In the genomic region with DNA sequence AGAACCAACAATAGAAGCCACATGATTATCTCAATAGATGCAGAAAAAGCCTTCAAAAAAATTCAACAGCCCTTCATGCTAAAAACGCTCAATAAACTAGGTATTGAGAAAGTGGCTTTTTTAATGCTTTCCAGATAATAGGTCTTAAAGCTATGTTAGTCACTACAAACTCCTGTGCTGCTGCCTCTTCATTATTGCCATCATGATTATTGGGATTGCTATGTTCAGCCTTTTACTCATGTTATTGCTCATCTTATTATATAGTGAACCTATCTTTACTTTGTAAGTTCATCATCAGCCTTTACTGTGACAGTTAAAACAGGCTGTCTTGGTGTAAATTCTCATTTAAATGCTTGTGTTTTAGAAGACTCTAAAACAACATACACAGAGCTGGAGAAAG, we compare ENCODE assay signal across 18 cellular contexts.
"Had no signal": no experiment of that assay in that cellular context is flagged by ENCODE, and none has a peak within 500 bp of the region (broad histone marks: within the 10 kb centered on the region; RNA-seq: fewer than 3 reads in every experiment).

No MANE protein-coding gene starts in this region.

- H3K4me3 ChIP-seq: dorsolateral prefrontal cortex, hepatocyte, neural progenitor cell, pancreas, smooth muscle cell had no signal

- DNase-seq: cortex of kidney; dorsolateral prefrontal cortex; effector CD8-positive, alpha-beta T cell; foreskin melanocyte; head of caudate nucleus; kidney glomerular epithelial cell; mammary epithelial cell; occipital lobe; pancreas; right cardiac atrium; stimulated activated CD4-positive, alpha-beta T cell treated with anti-CD3 and anti-CD28 coated beads, Interleukin-2, amount 100 ng/mL, for 48 hours; stimulated activated naive CD4-positive, alpha-beta T cell treated with Interleukin-2 at 50 U/mL for 16 hours; trophoblast cell had no signal

- H3K4me1 ChIP-seq: neural progenitor cell, pancreas had no signal

- H2AFZ ChIP-seq: hepatocyte, neural progenitor cell had no signal

- H3K27me3 ChIP-seq: dorsolateral prefrontal cortex, hepatocyte, neural progenitor cell, pancreas had no signal

- ATAC-seq: esophagus mucosa; natural killer cell treated with Interleukin-12 subunit alpha and Interleukin-12 subunit beta and Interleukin-15 and Interleukin-18, amount 100 ng/mL, for 72 hours; pancreas; right cardiac atrium had no signal

- H3K4me2 ChIP-seq: hepatocyte, neural progenitor cell, smooth muscle cell had no signal

- H3K27ac ChIP-seq: dorsolateral prefrontal cortex, hepatocyte, neural progenitor cell, pancreas had no signal

- H3K9me3 ChIP-seq: pancreas had no signal

- H3K9ac ChIP-seq: neural progenitor cell had no signal

- H3K79me2 ChIP-seq: hepatocyte had no signal

- H3K36me3 ChIP-seq: neural progenitor cell, pancreas had no signal
